9 cellular contexts compared by ENCODE assay signal in the genomic region with DNA sequence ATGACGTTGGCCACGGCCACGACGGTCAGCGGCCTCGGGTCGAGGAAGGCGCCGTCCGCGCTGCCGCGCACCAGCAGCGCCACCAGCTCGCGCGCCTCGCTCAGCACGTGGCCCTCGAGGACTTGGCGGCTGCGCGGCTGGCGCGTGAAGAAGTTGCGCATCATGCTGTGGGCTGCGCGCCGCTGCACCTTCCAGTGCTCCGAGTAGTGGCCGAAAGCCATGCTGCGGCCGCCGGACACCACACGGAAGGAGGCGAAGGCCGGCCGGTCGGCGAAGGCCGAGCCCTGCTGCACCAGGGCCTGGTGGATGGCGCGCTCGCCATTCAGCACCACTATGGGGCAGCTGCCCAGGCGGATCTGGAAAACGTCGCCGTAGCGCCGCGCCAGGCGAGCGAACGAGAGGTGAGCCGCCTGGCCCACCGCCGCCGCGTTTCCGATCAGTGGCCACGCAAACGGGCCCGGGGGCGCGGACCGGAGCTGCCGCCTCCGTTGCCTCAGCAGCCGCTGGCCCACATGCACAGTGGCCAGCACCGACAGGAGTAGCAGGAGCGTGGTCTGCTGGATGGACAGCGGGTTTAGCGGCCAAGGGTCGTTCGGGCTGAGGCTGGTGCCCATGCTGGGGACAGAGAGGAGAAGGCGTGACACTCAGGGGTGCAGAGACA. TPM values are rescaled to one million over a fixed set of nuclear protein-coding genes. Genes with fewer than 3 reads are reported as not detected.
DNase-seq lines count a peak whose midpoint lies in the region; ATAC-seq and TF ChIP-seq lines count a peak whose summit lies in the region.
"Had no signal": no experiment of that assay in that cellular context is flagged by ENCODE, and none has a peak within 500 bp of the region (broad histone marks: within the 10 kb centered on the region; RNA-seq: fewer than 3 reads in every experiment).

No MANE protein-coding gene starts in this region.

- H3K27me3 Mint-ChIP-seq in activated T-helper 17 cell treated with anti-CD3 and anti-CD28 coated beads, Interleukin-2, amount 50 U/mL, for 72 hours, result peaks cover 28% of the 10 kb centered on the region

- H3K4me1 ChIP-seq in left ventricle myocardium inferior (peaks cover 82% of the 10 kb centered on the region), OCI-LY7 (ENCODE audit: insufficient read depth, low read length, poor library complexity, severe bottlenecking) (no peaks in the 10 kb centered on the region)

- H3K79me2 ChIP-seq in OCI-LY7 (ENCODE audit: insufficient read depth, low read depth, low read length), result no peaks in the 10 kb centered on the region

- no peaks in the 10 kb centered on the region for H3K36me3 ChIP-seq in H7 (replicated peaks; ENCODE audit: control insufficient read depth, insufficient read depth, low read length)
- peaks cover 9% of the 10 kb centered on the region for H3K36me3 ChIP-seq in left ventricle myocardium inferior
- H3K36me3 ChIP-seq in OCI-LY7 (ENCODE audit: insufficient read depth, low read length), result no peaks in the 10 kb centered on the region

- ATAC-seq in activated T-helper 17 cell treated with anti-CD3 and anti-CD28 coated beads, Interleukin-2, amount 50 U/mL, for 72 hours (replicated peaks), result no peak
- ATAC-seq in GM21526 (IDR thresholded peaks at IDR 0.05; ENCODE audit: low FRiP score, unreplicated experiment) (no peak), HG03135 (IDR thresholded peaks at IDR 0.05; ENCODE audit: unreplicated experiment) (no peak)

- H3K9me3 ChIP-seq in left ventricle myocardium inferior (replicated peaks), result no peaks in the 10 kb centered on the region
- H3K9me3 ChIP-seq in OCI-LY7 (ENCODE audit: low read length), result no peaks in the 10 kb centered on the region

- peak overlapping the region; percentile 48 for H3K27ac Mint-ChIP-seq in activated T-helper 17 cell treated with anti-CD3 and anti-CD28 coated beads, Interleukin-2, amount 50 U/mL, for 72 hours

- peaks cover 44% of the 10 kb centered on the region for H3K27me3 ChIP-seq in H7 (ENCODE audit: control insufficient read depth, insufficient read depth, low read length)
- H3K27me3 ChIP-seq in left ventricle myocardium inferior (ENCODE audit: low read depth), result peaks cover 74% of the 10 kb centered on the region

- no peak for TF ChIP-seq CTCF in left ventricle myocardium inferior (IDR thresholded peaks at IDR 0.05; ENCODE audit: borderline replicate concordance)
- no peak for TF ChIP-seq CTCF in OCI-LY7 (conservative IDR thresholded peaks at IDR 0.05; ENCODE audit: low read length)

- H2AFZ ChIP-seq in OCI-LY7 (ENCODE audit: low read length), result no peak overlapping the region

- intact Hi-C loops in left ventricle myocardium inferior (cut with micrococcal nuclease) (no loop called here), OCI-LY7 (cut with micrococcal nuclease; ENCODE audit: unreplicated experiment) (no loop called here)

- H3K27ac ChIP-seq in left ventricle myocardium inferior (replicated peaks), result peak overlapping the region; percentile 95
- H3K27ac ChIP-seq in OCI-LY7 (ENCODE audit: low read depth, low read length, poor library complexity, severe bottlenecking), result no peak overlapping the region
- H3K27ac ChIP-seq: epithelial cell of prostate had no signal

- POLR2A ChIA-PET in OCI-LY7 (lab: Charles Lee), result no interaction called here

- H4K20me1 ChIP-seq in OCI-LY7 (ENCODE audit: insufficient read depth, low read length), result no peaks in the 10 kb centered on the region

- H3K4me2 ChIP-seq in OCI-LY7 (ENCODE audit: low read length), result no peak overlapping the region

- CTCF ChIA-PET in OCI-LY7 (lab: Charles Lee; ENCODE audit: unreplicated experiment), result no interaction called here

- no peaks in the 10 kb centered on the region for H3K9me3 Mint-ChIP-seq in activated T-helper 17 cell treated with anti-CD3 and anti-CD28 coated beads, Interleukin-2, amount 50 U/mL, for 72 hours

- peak overlapping the region; percentile 66 for H3K4me3 Mint-ChIP-seq in activated T-helper 17 cell treated with anti-CD3 and anti-CD28 coated beads, Interleukin-2, amount 50 U/mL, for 72 hours

- DNase-seq in H7, result peak; percentile 77
- DNase-seq in left ventricle myocardium inferior, result peak; percentile 42
- DNase-seq in retina, result peak; percentile 88
- DNase-seq in activated effector memory CD4-positive, alpha-beta T cell treated with anti-CD3 and anti-CD28 coated beads, Interleukin-2, amount 50 U/mL, for 16 hours, result no peak
- DNase-seq in OCI-LY7 (ENCODE audit: low spot score), result no peak

- H3K9me2 ChIP-seq in OCI-LY7 (ENCODE audit: insufficient read depth, low read length), result no peaks in the 10 kb centered on the region

- no TSS peak for BruUV-seq in OCI-LY7 (replicated peaks; lab: Mats Ljungman, UMichigan)

- peaks cover 5% of the 10 kb centered on the region for H3K4me1 Mint-ChIP-seq in activated T-helper 17 cell treated with anti-CD3 and anti-CD28 coated beads, Interleukin-2, amount 50 U/mL, for 72 hours

- H3K36me3 Mint-ChIP-seq in activated T-helper 17 cell treated with anti-CD3 and anti-CD28 coated beads, Interleukin-2, amount 50 U/mL, for 72 hours (ENCODE audit: low read depth), result peaks cover 58% of the 10 kb centered on the region

- peak overlapping the region; percentile 57 for H3K4me3 ChIP-seq in H7 (ENCODE audit: insufficient read depth, low read depth, low read length)
- H3K4me3 ChIP-seq in left ventricle myocardium inferior, result peak overlapping the region; percentile 72
- H3K4me3 ChIP-seq in OCI-LY7 (ENCODE audit: low read depth, low read length, poor library complexity, severe bottlenecking), result no peak overlapping the region

RNA-seq across cellular contexts. Expression of a gene that starts 1.0 kb away (rescaled TPM):
- 7.3 and 9.2 TPM in 2 replicates for total RNA-seq in H7 (2014; rRNA removed; shearing (Covaris generic))
- 10 to 100 TPM; 25.5 to 40.8 TPM for total RNA-seq in activated T-helper 17 cell treated with anti-CD3 and anti-CD28 coated beads, Interleukin-2, amount 50 U/mL, for 72 hours
- total RNA-seq in left ventricle myocardium inferior (17.7 TPM), OCI-LY7 (2022) (not detected in 2 replicates)
- 0.44 TPM in 1 of 2 replicates, not detected in the other for total RNA-seq in OCI-LY7 (2014; rRNA removed; shearing (Covaris generic))

Comparison
In these comparisons a context has a peak if more than half of its experiments do, and no peak if none do; other contexts are left out.
1. DNase-seq: peak in H7 (single experiment), left ventricle myocardium inferior (single experiment) and retina (single experiment); none in activated effector memory CD4-positive, alpha-beta T cell treated with anti-CD3 and anti-CD28 coated beads, Interleukin-2, amount 50 U/mL, for 16 hours (single experiment) and OCI-LY7 (single experiment).